Comparison of ENCODE assay signal across 8 cellular contexts in the genomic region with DNA sequence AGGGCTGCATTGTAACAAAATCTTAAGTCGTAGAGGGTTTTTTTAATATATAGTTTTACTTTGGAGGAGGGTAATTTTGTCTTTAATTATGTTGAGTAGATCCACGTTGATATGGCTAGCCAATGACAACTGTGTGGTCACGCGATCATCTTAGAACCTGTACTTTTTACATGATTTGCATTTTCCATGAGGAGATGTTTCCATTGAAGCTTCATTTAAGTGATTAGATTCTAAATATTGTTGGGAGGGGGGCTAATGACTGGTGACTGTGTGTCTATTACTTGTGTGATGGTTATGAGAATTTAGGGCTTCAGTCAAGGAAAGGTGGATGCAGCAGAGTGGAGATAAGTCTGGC. TPM values are rescaled to one million over a fixed set of nuclear protein-coding genes. Genes with fewer than 3 reads are reported as not detected.
A peak's percentile ranks its signal among the peaks of the same experiment; 100 is the strongest.
DNase-seq lines count a peak whose midpoint lies in the region; ATAC-seq and TF ChIP-seq lines count a peak whose summit lies in the region.
"Not testable (repeated sequence)": the region's sequence is repeated elsewhere in the genome, so short reads cannot be mapped to it uniquely, and the experiment has no call there.

No MANE protein-coding gene starts in this region.

- peaks cover 29% of the 10 kb centered on the region for H3K36me3 Mint-ChIP-seq in activated CD4-positive, alpha-beta T cell treated with anti-CD3 and anti-CD28 coated beads for 36 hours (ENCODE audit: low read depth)
- H3K36me3 Mint-ChIP-seq in MCF 10A (ENCODE audit: insufficient read depth, unreplicated experiment): peaks cover 42% of the 10 kb centered on the region

- H2BK5ac ChIP-seq in mesenchymal stem cell (ENCODE audit: low read depth, low read length, poor library complexity, severe bottlenecking): not testable (repeated sequence)

- BruUV-seq in MCF 10A (replicated peaks; lab: Mats Ljungman, UMichigan): not testable (repeated sequence)

- intact Hi-C loops in activated CD4-positive, alpha-beta T cell treated with anti-CD3 and anti-CD28 coated beads for 36 hours (cut with DNase I, micrococcal nuclease): loop anchor here (2.0 to 5.0 kb wide), 4 partner anchors 50 to 747 kb away; partner anchors contain the start of genes AHCYL2 (in 1 of the 2) and RBM28 (in 1 of the 2)
- intact Hi-C loops in MCF 10A (cut with micrococcal nuclease): loop anchor here (5.0 kb wide), 2 partner anchors 55 to 405 kb away; no protein-coding TSS in a partner anchor
- intact Hi-C loops in vagina (cut with DNase I): not testable (repeated sequence)

- peak overlapping the region; percentile 94 for H3K4me3 Mint-ChIP-seq in activated CD4-positive, alpha-beta T cell treated with anti-CD3 and anti-CD28 coated beads for 36 hours
- peak overlapping the region; percentile 96 for H3K4me3 Mint-ChIP-seq in MCF 10A (ENCODE audit: unreplicated experiment)

- H3K79me1 ChIP-seq in mesenchymal stem cell (replicated peaks; ENCODE audit: low read length, poor library complexity, severe bottlenecking): not testable (repeated sequence)

- H3K4me1 ChIP-seq in mesenchymal stem cell (ENCODE audit: control insufficient read depth, insufficient read depth, low read depth, low read length); rectal smooth muscle tissue (ENCODE audit: control insufficient read depth, insufficient read depth, low read length): not testable (repeated sequence)
- H3K4me1 ChIP-seq in vagina: peaks cover 14% of the 10 kb centered on the region

- not testable (repeated sequence) for TF ChIP-seq POLR2A in vagina (IDR thresholded peaks at IDR 0.05)

- CTCF ChIA-PET in activated CD4-positive, alpha-beta T cell treated with anti-CD3 and anti-CD28 coated beads for 36 hours (lab: Charles Lee): interaction anchor here (1.4 to 3.7 kb wide), 2 partner anchors 51 to 79 kb away, joined by 4 to 87 read pairs; no protein-coding TSS in a partner anchor
- CTCF ChIA-PET in MCF 10A (lab: Yijun Ruan, JAX): interaction anchor here (0.7 kb wide), 2 partner anchors 50 to 1083 kb away, joined by 3 read pairs; no protein-coding TSS in a partner anchor

- H2BK15ac ChIP-seq in mesenchymal stem cell (ENCODE audit: low read depth, poor library complexity, severe bottlenecking): not testable (repeated sequence)

- H3K4me1 Mint-ChIP-seq in activated CD4-positive, alpha-beta T cell treated with anti-CD3 and anti-CD28 coated beads for 36 hours: peaks cover 31% of the 10 kb centered on the region
- peaks cover 12% of the 10 kb centered on the region for H3K4me1 Mint-ChIP-seq in MCF 10A (ENCODE audit: insufficient read depth, unreplicated experiment)

- H3K9me3 Mint-ChIP-seq in activated CD4-positive, alpha-beta T cell treated with anti-CD3 and anti-CD28 coated beads for 36 hours (ENCODE audit: low read depth); MCF 10A (ENCODE audit: unreplicated experiment): not testable (repeated sequence)

- H3K27me3 ChIP-seq in MG63; mesenchymal stem cell (ENCODE audit: control insufficient read depth in 1 of 2, insufficient read depth in 1 of 2, low read length in 2 of 2); rectal smooth muscle tissue (ENCODE audit: control insufficient read depth, insufficient read depth, low read length); vagina: not testable (repeated sequence)

- H3K36me3 ChIP-seq in MG63; rectal smooth muscle tissue (ENCODE audit: control insufficient read depth, insufficient read depth, low read length): not testable (repeated sequence)
- H3K36me3 ChIP-seq in mesenchymal stem cell (ENCODE audit: control insufficient read depth in 1 of 2, insufficient read depth in 2 of 2, low read depth in 1 of 2, low read length in 2 of 2) (peaks cover 0 to 27% of the 10 kb centered on the region in 2 experiments), vagina (peaks cover 0 to 13% of the 10 kb centered on the region in 2 donors)

- not testable (repeated sequence) for H2AFZ ChIP-seq in mesenchymal stem cell (ENCODE audit: low read depth, low read length)

- not testable (repeated sequence) for H4K8ac ChIP-seq in mesenchymal stem cell (ENCODE audit: low read length)

- H3K27ac ChIP-seq in mesenchymal stem cell (ENCODE audit: low read length, poor library complexity, severe bottlenecking): peak overlapping the region; percentile 49
- peak overlapping the region; percentile 87 for H3K27ac ChIP-seq in rectal smooth muscle tissue (ENCODE audit: low read depth, low read length)
- H3K27ac ChIP-seq in vagina: peak overlapping the region; percentile 82

- ATAC-seq in GM18867 (IDR thresholded peaks at IDR 0.05; ENCODE audit: unreplicated experiment): peak; percentile 5
- not testable (repeated sequence) for ATAC-seq in activated CD4-positive, alpha-beta T cell treated with anti-CD3 and anti-CD28 coated beads for 36 hours

- H2AK5ac ChIP-seq in mesenchymal stem cell (ENCODE audit: low read length, severe bottlenecking): not testable (repeated sequence)

- H3K9ac ChIP-seq in mesenchymal stem cell (ENCODE audit: low read length): peak overlapping the region; percentile 93
- H3K9ac ChIP-seq in rectal smooth muscle tissue (ENCODE audit: low read length): not testable (repeated sequence)

- H2BK120ac ChIP-seq in mesenchymal stem cell (ENCODE audit: low read depth, low read length): not testable (repeated sequence)

- peak overlapping the region; percentile 84 for H3K4me3 ChIP-seq in MG63
- H3K4me3 ChIP-seq in fibroblast of the aortic adventitia (ENCODE audit: low read depth, low read length): peak overlapping the region; percentile 78
- H3K4me3 ChIP-seq in mesenchymal stem cell (ENCODE audit: insufficient read depth in 1 of 2, low read depth in 1 of 2, low read length in 2 of 2): peak overlapping the region; percentile 72 to 87
- H3K4me3 ChIP-seq in rectal smooth muscle tissue (ENCODE audit: low read length): peak overlapping the region; percentile 89
- peak overlapping the region; percentile 78 to 85 for H3K4me3 ChIP-seq in vagina

- not testable (repeated sequence) for TF ChIP-seq CTCF in MCF 10A (IDR thresholded peaks at IDR 0.05; ENCODE audit: unreplicated experiment); fibroblast of the aortic adventitia (IDR thresholded peaks at IDR 0.05; ENCODE audit: insufficient read depth, low read length); vagina (IDR thresholded peaks at IDR 0.05)

- H3K27me3 Mint-ChIP-seq in activated CD4-positive, alpha-beta T cell treated with anti-CD3 and anti-CD28 coated beads for 36 hours; MCF 10A (ENCODE audit: insufficient read depth, unreplicated experiment): not testable (repeated sequence)

- H2BK12ac ChIP-seq in mesenchymal stem cell (ENCODE audit: low read length in 2 of 2): not testable (repeated sequence)

- not testable (repeated sequence) for DNase-seq in MG63; activated CD4-positive, alpha-beta T cell treated with anti-CD3 and anti-CD28 coated beads for 36 hours; MCF 10A (ENCODE audit: unreplicated experiment); fibroblast of the aortic adventitia (ENCODE audit: low read depth); vagina (ENCODE audit: extremely low spot score in 2 of 2)
- DNase-seq in mesenchymal stem cell: peak; percentile 27

- H3K27ac Mint-ChIP-seq in activated CD4-positive, alpha-beta T cell treated with anti-CD3 and anti-CD28 coated beads for 36 hours: peak overlapping the region; percentile 99
- H3K27ac Mint-ChIP-seq in MCF 10A (ENCODE audit: low read depth, unreplicated experiment): peak overlapping the region; percentile 98

- not testable (repeated sequence) for H3K4ac ChIP-seq in mesenchymal stem cell (ENCODE audit: low read depth in 1 of 2, low read length in 2 of 2)

- H3K14ac ChIP-seq in mesenchymal stem cell (ENCODE audit: low read length in 2 of 2): not testable (repeated sequence)

- not testable (repeated sequence) for H3K9me3 ChIP-seq in MG63; mesenchymal stem cell (ENCODE audit: control insufficient read depth, low read length); vagina

- not testable (repeated sequence) for H3K18ac ChIP-seq in mesenchymal stem cell (ENCODE audit: low read depth in 1 of 2, low read length in 2 of 2)

- not testable (repeated sequence) for H3K23ac ChIP-seq in mesenchymal stem cell (ENCODE audit: low read length in 2 of 2)

- peak overlapping the region; percentile 47 for H3K4me2 ChIP-seq in mesenchymal stem cell (ENCODE audit: low read length, poor library complexity, severe bottlenecking)

- H4K91ac ChIP-seq in mesenchymal stem cell (ENCODE audit: low read length): not testable (repeated sequence)

- POLR2A ChIA-PET in activated CD4-positive, alpha-beta T cell treated with anti-CD3 and anti-CD28 coated beads for 36 hours (lab: Charles Lee): not testable (repeated sequence)
- POLR2A ChIA-PET in MCF 10A (lab: Yijun Ruan, JAX): interaction anchor here (1.4 to 1.8 kb wide), 2 partner anchors 23 to 56 kb away, joined by 3 read pairs; no protein-coding TSS in a partner anchor

- WGBS in mesenchymal stem cell: 17% methylated on average over 4 of the region's 4 CpGs

RNA-seq across cellular contexts. Expression of gene METTL2B, which starts 0.8 kb away (rescaled TPM):
- 17.2 and 19.1 TPM in 2 replicates for total RNA-seq in MG63 (2014; rRNA removed; shearing (Covaris generic); ENCODE audit: low replicate concordance)
- 10 to 100 TPM; 36.1 to 40.3 TPM for total RNA-seq in activated CD4-positive, alpha-beta T cell treated with anti-CD3 and anti-CD28 coated beads for 36 hours
- total RNA-seq in MCF 10A (2022) (34.6 and 49.7 TPM in 2 replicates), fibroblast of the aortic adventitia (ENCODE audit: low replicate concordance) (13.5 and 41.4 TPM in 2 replicates), vagina (18.4 TPM)
- 19.1 TPM for polyA plus RNA-seq in mesenchymal stem cell (2013, experiment 1 of 2)
- 19.3 TPM for polyA plus RNA-seq in mesenchymal stem cell (2013, experiment 2 of 2)

RNA-seq across cellular contexts. Expression of gene HILPDA, which starts 21.6 kb away (rescaled TPM):
- 7.6 and 10.0 TPM in 2 replicates for total RNA-seq in MG63 (2014; rRNA removed; shearing (Covaris generic); ENCODE audit: low replicate concordance)
- total RNA-seq in activated CD4-positive, alpha-beta T cell treated with anti-CD3 and anti-CD28 coated beads for 36 hours: 100 to 1,000 TPM; 227 to 309 TPM
- total RNA-seq in MCF 10A (2022) (6.2 and 8.3 TPM in 2 replicates), fibroblast of the aortic adventitia (ENCODE audit: low replicate concordance) (17.3 and 25.3 TPM in 2 replicates), vagina (46.4 TPM)
- 10.7 TPM for polyA plus RNA-seq in mesenchymal stem cell (2013, experiment 1 of 2)
- polyA plus RNA-seq in mesenchymal stem cell (2013, experiment 2 of 2): 10.2 TPM
